In genomic region chr2:18830962-18831361, GRCh38 we compare ENCODE assay signal across 17 cellular contexts.
DNase-seq lines count a peak whose midpoint lies in the region; ATAC-seq lines count a peak whose summit lies in the region.
"Had no signal": no experiment of that assay in that cellular context is flagged by ENCODE, and none has a peak within 500 bp of the region (broad histone marks: within the 10 kb centered on the region; RNA-seq: fewer than 3 reads in every experiment).

No MANE protein-coding gene starts in this region.

- H3K9me3 ChIP-seq in GM23248 (ENCODE audit: low read depth) (no peaks in the 10 kb centered on the region), trophoblast cell (ENCODE audit: insufficient read depth, low read depth, low read length) (peaks cover 1% of the 10 kb centered on the region)

- H3K9ac ChIP-seq in GM23248 = no peak overlapping the region
- H3K9ac ChIP-seq in trophoblast cell (ENCODE audit: low read length) = no peak overlapping the region

- H4K91ac ChIP-seq in trophoblast cell (ENCODE audit: low read depth, low read length) = no peak overlapping the region

- H3K27me3 ChIP-seq in GM23248 (replicated peaks; ENCODE audit: insufficient read depth) = no peaks in the 10 kb centered on the region
- no peaks in the 10 kb centered on the region for H3K27me3 ChIP-seq in trophoblast cell (ENCODE audit: insufficient read depth, low read length)

- in situ Hi-C loops in GM23248 (cut with MboI) = no loop called here

- peak; percentile 90 for ATAC-seq in left lobe of liver

- H3K27ac ChIP-seq in GM23248 (no peak overlapping the region), trophoblast cell (ENCODE audit: low read depth, low read length) (no peak overlapping the region)

- no peak overlapping the region for H3K18ac ChIP-seq in trophoblast cell (ENCODE audit: low read length)

- no peak overlapping the region for H2AK5ac ChIP-seq in trophoblast cell (ENCODE audit: low read length)

- no peak for DNase-seq in GM23248
- DNase-seq in NCI-H226 = peak; percentile 41
- peak; percentile 72 for DNase-seq in left lobe of liver (ENCODE audit: low spot score)
- peak; percentile 20 to 68 for DNase-seq in trophoblast cell
- no peak for DNase-seq in NCI-H1417 (lab: John Stamatoyannopoulos, UW)
- DNase-seq in DMS114 treated with DMSO at 0.1 percent for 48 hours (lab: John Stamatoyannopoulos, UW; ENCODE audit: unreplicated experiment) = no peak
- no peak for DNase-seq in hippocampal formation (lab: John Stamatoyannopoulos, UW)
- DNase-seq: CD4-positive, alpha-beta T cell; DND-41; GDM1; HFFc6; Kasumi-1; NCI-H1436 treated with DMSO at 0.1 percent for 48 hours; NCI-H2081 treated with DMSO at 0.1 percent for 48 hours; NCI-H345; NCI-H526 treated with DMSO at 0.1 percent for 48 hours; NK-92 treated with Interleukin-12 subunit alpha and Interleukin-12 subunit beta, amount 100 ng/mL, for 24 hours had no signal

- no peak overlapping the region for H3K4ac ChIP-seq in trophoblast cell (ENCODE audit: low read depth, low read length)

- H2AFZ ChIP-seq in GM23248 = no peak overlapping the region
- no peak overlapping the region for H2AFZ ChIP-seq in trophoblast cell (ENCODE audit: insufficient read depth, low read length, poor library complexity)

- no peak overlapping the region for H3K23ac ChIP-seq in trophoblast cell (ENCODE audit: low read length)

- no peaks in the 10 kb centered on the region for H3K36me3 ChIP-seq in GM23248 (ENCODE audit: low read depth)
- no peaks in the 10 kb centered on the region for H3K36me3 ChIP-seq in trophoblast cell (ENCODE audit: control insufficient read depth in 1 of 2, insufficient read depth in 2 of 2, low read length in 2 of 2)

- no peak overlapping the region for H4K12ac ChIP-seq in trophoblast cell (ENCODE audit: low read depth, low read length)

- H2BK5ac ChIP-seq in trophoblast cell (ENCODE audit: low read depth, low read length, poor library complexity) = no peak overlapping the region

- H3K4me1 ChIP-seq in GM23248 (ENCODE audit: insufficient read depth) (peaks cover 61% of the 10 kb centered on the region), trophoblast cell (ENCODE audit: control insufficient read depth in 1 of 2, insufficient read depth in 2 of 2, low read length in 2 of 2) (peaks cover 2 to 4% of the 10 kb centered on the region in 2 experiments)

- H3F3A ChIP-seq in GM23248 (ENCODE audit: insufficient read depth) = peaks cover 31% of the 10 kb centered on the region

- H3K79me1 ChIP-seq in trophoblast cell (ENCODE audit: low read length) = no peaks in the 10 kb centered on the region

- H3K4me3 ChIP-seq in GM23248 (no peak overlapping the region), trophoblast cell (ENCODE audit: low read depth, low read length) (no peak overlapping the region)

- H3K14ac ChIP-seq in trophoblast cell (ENCODE audit: low read length) = no peak overlapping the region

- H4K8ac ChIP-seq in trophoblast cell (ENCODE audit: low read depth, low read length) = no peak overlapping the region

- H3K79me2 ChIP-seq in GM23248 (ENCODE audit: insufficient read depth) = no peaks in the 10 kb centered on the region
- no peaks in the 10 kb centered on the region for H3K79me2 ChIP-seq in trophoblast cell (ENCODE audit: control insufficient read depth, insufficient read depth, low read length, poor library complexity)

- 94 to 100% methylated on average over 1 of the region's 1 CpG for WGBS in GM23248 (ENCODE audit: low coverage in 1 of 2, low lambda C conversion rate in 2 of 2, missing lambda C conversion rate in 2 of 2), 2 experiments
- WGBS in trophoblast cell (ENCODE audit: extremely low coverage, insufficient coverage, insufficient read length) = no CpG with 5 or more reads among the region's 1 CpG

- no peaks in the 10 kb centered on the region for H4K20me1 ChIP-seq in GM23248 (ENCODE audit: insufficient read depth)

- H3K4me2 ChIP-seq in GM23248 (ENCODE audit: unreplicated experiment) (peak overlapping the region; percentile 36), trophoblast cell (ENCODE audit: low read length) (no peak overlapping the region)

- no peak overlapping the region for H2BK120ac ChIP-seq in trophoblast cell (ENCODE audit: insufficient read depth, low read length, poor library complexity)

- no peaks in the 10 kb centered on the region for H3K9me2 ChIP-seq in GM23248 (ENCODE audit: insufficient read depth)

- no peak overlapping the region for H2BK12ac ChIP-seq in trophoblast cell (ENCODE audit: low read length)

Comparison
In these comparisons a context has a peak if more than half of its experiments do, and no peak if none do; other contexts are left out.
1. DNase-seq: peak in NCI-H226 (single experiment), left lobe of liver (single experiment) and trophoblast cell (2 of 2); none in GM23248 (single experiment), NCI-H1417 (0 of 3), DMS114 treated with DMSO at 0.1 percent for 48 hours (single experiment) and hippocampal formation (0 of 2).